In genomic region chr1:12161324-12161661, GRCh38 we compare ENCODE assay signal across 8 cellular contexts. TPM values are rescaled to one million over a fixed set of nuclear protein-coding genes. Genes with fewer than 3 reads are reported as not detected.
DNase-seq lines count a peak whose midpoint lies in the region; ATAC-seq and TF ChIP-seq lines count a peak whose summit lies in the region.

No MANE protein-coding gene starts in this region.

- H3K4me1 ChIP-seq in liver (ENCODE audit: control insufficient read depth in 4 of 4, insufficient read depth in 4 of 4, low read length in 3 of 4) (peaks cover 9 to 26% (median 15%) of the 10 kb centered on the region in 4 donors), thyroid gland (peaks cover 11 to 45% of the 10 kb centered on the region in 2 donors)

- H3K4me3 Mint-ChIP-seq in activated CD8-positive, alpha-beta memory T cell treated with anti-CD3 and anti-CD28 coated beads, Interleukin-2, amount 10 ng/mL, durations not matched to agents 7 days and 5 days = peak overlapping the region; percentile 44
- peak overlapping the region; percentile 78 for H3K4me3 Mint-ChIP-seq in activated T-helper 17 cell treated with anti-CD3 and anti-CD28 coated beads, Interleukin-2, amount 50 U/mL, for 72 hours

- peaks cover 85% of the 10 kb centered on the region for H3K4me1 Mint-ChIP-seq in activated CD8-positive, alpha-beta memory T cell treated with anti-CD3 and anti-CD28 coated beads, Interleukin-2, amount 10 ng/mL, durations not matched to agents 7 days and 5 days
- H3K4me1 Mint-ChIP-seq in activated T-helper 17 cell treated with anti-CD3 and anti-CD28 coated beads, Interleukin-2, amount 50 U/mL, for 72 hours = peaks cover 43% of the 10 kb centered on the region

- TF ChIP-seq POLR2A in thyroid gland (IDR thresholded peaks at IDR 0.05) = no peak

- H3K27me3 Mint-ChIP-seq in activated CD8-positive, alpha-beta memory T cell treated with anti-CD3 and anti-CD28 coated beads, Interleukin-2, amount 10 ng/mL, durations not matched to agents 7 days and 5 days = no peaks in the 10 kb centered on the region
- no peaks in the 10 kb centered on the region for H3K27me3 Mint-ChIP-seq in activated T-helper 17 cell treated with anti-CD3 and anti-CD28 coated beads, Interleukin-2, amount 50 U/mL, for 72 hours

- CTCF ChIA-PET in activated CD8-positive, alpha-beta memory T cell treated with anti-CD3 and anti-CD28 coated beads, Interleukin-2, amount 10 ng/mL, durations not matched to agents 7 days and 5 days (lab: Charles Lee) = interaction anchor here (1.2 to 3.7 kb wide), 6 partner anchors 11 to 68 kb away, joined by 3 to 36 read pairs (median 8); no protein-coding TSS in a partner anchor

- no peaks in the 10 kb centered on the region for H3K27me3 ChIP-seq in liver (ENCODE audit: control insufficient read depth in 4 of 4, insufficient read depth in 4 of 4, low read length in 3 of 4)
- no peaks in the 10 kb centered on the region for H3K27me3 ChIP-seq in thyroid gland

- peak; percentile 3 for ATAC-seq in activated CD8-positive, alpha-beta memory T cell treated with anti-CD3 and anti-CD28 coated beads, Interleukin-2, amount 10 ng/mL, durations not matched to agents 7 days and 5 days
- no peak for ATAC-seq in activated T-helper 17 cell treated with anti-CD3 and anti-CD28 coated beads, Interleukin-2, amount 50 U/mL, for 72 hours (replicated peaks)

- H3K9me3 ChIP-seq in liver (ENCODE audit: control insufficient read depth in 4 of 4, low read length in 3 of 4) = no peaks in the 10 kb centered on the region
- H3K9me3 ChIP-seq in thyroid gland = no peaks in the 10 kb centered on the region

- no peaks in the 10 kb centered on the region for H3K36me3 Mint-ChIP-seq in activated CD8-positive, alpha-beta memory T cell treated with anti-CD3 and anti-CD28 coated beads, Interleukin-2, amount 10 ng/mL, durations not matched to agents 7 days and 5 days
- peaks cover 5% of the 10 kb centered on the region for H3K36me3 Mint-ChIP-seq in activated T-helper 17 cell treated with anti-CD3 and anti-CD28 coated beads, Interleukin-2, amount 50 U/mL, for 72 hours (ENCODE audit: low read depth)

- H3K4me3 ChIP-seq in liver (ENCODE audit: low read depth in 1 of 3, low read length in 3 of 3) (no peak overlapping the region), thyroid gland (replicated peaks in 1 of 3) (no peak overlapping the region)

- no peak for TF ChIP-seq RAD21 in liver (IDR thresholded peaks at IDR 0.05)

- H3K9me3 Mint-ChIP-seq in activated CD8-positive, alpha-beta memory T cell treated with anti-CD3 and anti-CD28 coated beads, Interleukin-2, amount 10 ng/mL, durations not matched to agents 7 days and 5 days (ENCODE audit: low read depth) = no peaks in the 10 kb centered on the region
- H3K9me3 Mint-ChIP-seq in activated T-helper 17 cell treated with anti-CD3 and anti-CD28 coated beads, Interleukin-2, amount 50 U/mL, for 72 hours = no peaks in the 10 kb centered on the region

- no peak for DNase-seq in activated CD8-positive, alpha-beta memory T cell treated with anti-CD3 and anti-CD28 coated beads, Interleukin-2, amount 10 ng/mL, durations not matched to agents 7 days and 5 days
- no peak for DNase-seq in activated CD8-positive, alpha-beta memory T cell treated with anti-CD3 and anti-CD28 coated beads, Interleukin-2, amount 50 U/mL, for 4 hours
- DNase-seq in thyroid gland = no peak
- no peak for DNase-seq in activated effector memory CD4-positive, alpha-beta T cell treated with anti-CD3 and anti-CD28 coated beads, Interleukin-2, amount 50 U/mL, for 16 hours
- DNase-seq in RKO (ENCODE audit: low spot score) = no peak
- no peak for DNase-seq in stimulated activated CD4-positive, alpha-beta T cell treated with anti-CD3 and anti-CD28 coated beads, Interleukin-15, amount 100 ng/mL, for 24 hours

- H3K27ac Mint-ChIP-seq in activated CD8-positive, alpha-beta memory T cell treated with anti-CD3 and anti-CD28 coated beads, Interleukin-2, amount 10 ng/mL, durations not matched to agents 7 days and 5 days = peak overlapping the region; percentile 99
- H3K27ac Mint-ChIP-seq in activated T-helper 17 cell treated with anti-CD3 and anti-CD28 coated beads, Interleukin-2, amount 50 U/mL, for 72 hours = peak overlapping the region; percentile 85

- TF ChIP-seq CTCF in liver (IDR thresholded peaks at IDR 0.05; ENCODE audit: low read depth, low read length, missing input control) (no peak), thyroid gland (IDR thresholded peaks at IDR 0.05) (no peak)

- intact Hi-C loops in thyroid gland (cut with DNase I) = no loop called here

- peak overlapping the region; percentile 58 to 71 for H3K27ac ChIP-seq in liver (ENCODE audit: low read depth in 1 of 2, low read length in 2 of 2)
- peak overlapping the region in 2 of 3 donors; percentile 5 to 64 for H3K27ac ChIP-seq in thyroid gland

- H3K9ac ChIP-seq in liver (ENCODE audit: low read depth in 1 of 2, low read length in 2 of 2) = no peak overlapping the region

- no peaks in the 10 kb centered on the region for H3K36me3 ChIP-seq in liver (ENCODE audit: control insufficient read depth in 4 of 4, insufficient read depth in 3 of 4, low read depth in 1 of 4, low read length in 3 of 4)
- H3K36me3 ChIP-seq in thyroid gland = no peaks in the 10 kb centered on the region

- 82% methylated on average over 2 of the region's 2 CpGs for WGBS in liver
- 92% methylated on average over 2 of the region's 2 CpGs; no CpG with 5 or more reads in 1 of the 2 donors for WGBS in thyroid gland, 2 donors

TF ChIP-seq in liver, 16 proteins besides CTCF, POLR2A, EP300 and RAD21:
- TF ChIP-seq SP1 (IDR thresholded peaks at IDR 0.05) = no peak
- TF ChIP-seq HNF4A (conservative IDR thresholded peaks at IDR 0.05) = no peak
- no peak for TF ChIP-seq NR2F2 (IDR thresholded peaks at IDR 0.05)
- TF ChIP-seq TAF1 (conservative IDR thresholded peaks at IDR 0.05) = no peak

RNA-seq across cellular contexts. Expression of gene TNFRSF1B, which starts 5.5 kb away (rescaled TPM):
- 100 to 1,000 TPM; 294 to 370 TPM for total RNA-seq in activated CD8-positive, alpha-beta memory T cell treated with anti-CD3 and anti-CD28 coated beads, Interleukin-2, amount 10 ng/mL, durations not matched to agents 7 days and 5 days
- total RNA-seq in activated T-helper 17 cell treated with anti-CD3 and anti-CD28 coated beads, Interleukin-2, amount 50 U/mL, for 72 hours = 100 to 1,000 TPM; 291 to 379 TPM
- 10 to 100 TPM; 16.0 to 16.9 TPM for total RNA-seq in liver
- polyA plus RNA-seq in liver = 10 to 100 TPM in 1 of 2 donors, 1 to 10 TPM in 1; 7.2 to 19.6 TPM
- total RNA-seq in thyroid gland = 10 to 100 TPM in 2 of 4 donors, 1 to 10 TPM in 2; 4.4 to 20.4 (median 9.0) TPM

Comparison
In these comparisons a context has a peak if more than half of its experiments do, and no peak if none do; other contexts are left out.
1. RNA of gene TNFRSF1B, which starts 5.5 kb away (total RNA-seq): 291 to 379 TPM in activated T-helper 17 cell treated with anti-CD3 and anti-CD28 coated beads, Interleukin-2, amount 50 U/mL, for 72 hours and 294 to 370 TPM in activated CD8-positive, alpha-beta memory T cell treated with anti-CD3 and anti-CD28 coated beads, Interleukin-2, amount 10 ng/mL, durations not matched to agents 7 days and 5 days; 16.0 to 16.9 TPM in liver and 4.4 to 20.4 TPM in thyroid gland; every median in the first group is over 10 times any median in the second.